Comparison of ENCODE assay signal across 11 cellular contexts in genomic region chr17:59369026-59369724, GRCh38. TPM values are rescaled to one million over a fixed set of nuclear protein-coding genes. Genes with fewer than 3 reads are reported as not detected.
DNase-seq lines count a peak whose midpoint lies in the region; ATAC-seq and TF ChIP-seq lines count a peak whose summit lies in the region.
"Had no signal": no experiment of that assay in that cellular context is flagged by ENCODE, and none has a peak within 500 bp of the region (broad histone marks: within the 10 kb centered on the region; RNA-seq: fewer than 3 reads in every experiment).

No MANE protein-coding gene starts in this region.

- H3K4me3 ChIP-seq in BLaER1 treated with 17β-estradiol and CSF1 and Interleukin-3, amounts not matched to agents 10 nM and 100 nM = no peak overlapping the region
- H3K4me3 ChIP-seq in psoas muscle (peak overlapping the region; percentile 6), BE2C (ENCODE audit: low read depth, low read length) (no peak overlapping the region)

- peak overlapping the region in 2 of 11 experiments; percentile 20 to 32; a peak in 1 of 22 replicates for H3K9ac ChIP-seq in BLaER1 treated with 17β-estradiol and CSF1 and Interleukin-3, amounts not matched to agents 10 nM and 100 nM

- no peaks in the 10 kb centered on the region for H3K27me3 Mint-ChIP-seq in activated T-helper 2 cell treated with anti-CD3 and anti-CD28 coated beads, Interferon-gamma antibody, Interleukin-2, Interleukin-4, amounts not matched to agents 10 μg/mL and 5 μg/mL and 100 μg/mL, durations not matched to agents 14 hours and 24 hours and 36 hours (ENCODE audit: low read depth)
- no peaks in the 10 kb centered on the region for H3K27me3 Mint-ChIP-seq in activated CD4-positive, alpha-beta memory T cell treated with anti-CD3 and anti-CD28 coated beads for 36 hours

- H3K4me3 Mint-ChIP-seq in activated T-helper 2 cell treated with anti-CD3 and anti-CD28 coated beads, Interferon-gamma antibody, Interleukin-2, Interleukin-4, amounts not matched to agents 10 μg/mL and 5 μg/mL and 100 μg/mL, durations not matched to agents 14 hours and 24 hours and 36 hours (ENCODE audit: low read depth) = no peak overlapping the region
- no peak overlapping the region for H3K4me3 Mint-ChIP-seq in activated CD4-positive, alpha-beta memory T cell treated with anti-CD3 and anti-CD28 coated beads for 36 hours

- no peak for TF ChIP-seq CTCF in psoas muscle (IDR thresholded peaks at IDR 0.05)
- no peak for TF ChIP-seq CTCF in BE2C (IDR thresholded peaks at IDR 0.05; ENCODE audit: low read depth, low read length)

- CTCF ChIA-PET in activated CD4-positive, alpha-beta memory T cell treated with anti-CD3 and anti-CD28 coated beads for 36 hours (lab: Charles Lee) = interaction anchor here (1.4 kb wide), 1 partner anchor 39 kb away, joined by 6 read pairs; no protein-coding TSS in a partner anchor

- H3K4me2 ChIP-seq in BLaER1 treated with 17β-estradiol and CSF1 and Interleukin-3, amounts not matched to agents 10 nM and 100 nM = peak overlapping the region in 6 of 11 experiments; percentile 2 to 97 (median 90); a peak in 8 of 22 replicates

- intact Hi-C loops in left ventricle myocardium superior (cut with micrococcal nuclease) = loop anchor here (5.0 kb wide), 1 partner anchor 37 kb away; the partner anchor contains the start of gene YPEL2
- intact Hi-C loops in psoas muscle (cut with DNase I) = loop anchor here in 1 of 2 donors (5.0 kb wide), 1 partner anchor 37 kb away; the partner anchor contains the start of gene YPEL2
- intact Hi-C loops in activated T-helper 2 cell treated with anti-CD3 and anti-CD28 coated beads, Interferon-gamma antibody, Interleukin-2, Interleukin-4, amounts not matched to agents 10 μg/mL and 5 μg/mL and 100 μg/mL, durations not matched to agents 14 hours and 24 hours and 36 hours (cut with micrococcal nuclease) = loop anchor here (10.0 kb wide), 2 partner anchors 456 to 954 kb away; partner anchors contain the start of gene RNF43
- intact Hi-C loops in activated CD4-positive, alpha-beta memory T cell treated with anti-CD3 and anti-CD28 coated beads for 36 hours (cut with micrococcal nuclease) = loop anchor here (10.0 kb wide), 1 partner anchor 476 kb away; no protein-coding TSS in a partner anchor

- POLR2A ChIA-PET in activated CD4-positive, alpha-beta memory T cell treated with anti-CD3 and anti-CD28 coated beads for 36 hours (lab: Charles Lee) = interaction anchor here (1.2 to 1.4 kb wide), 2 partner anchors 56 to 58 kb away, joined by 3 to 5 read pairs; no protein-coding TSS in a partner anchor

- H3K27me3 ChIP-seq in BLaER1 treated with 17β-estradiol and CSF1 and Interleukin-3, amounts not matched to agents 10 nM and 100 nM = no peaks in the 10 kb centered on the region
- H3K27me3 ChIP-seq in psoas muscle (ENCODE audit: insufficient read depth in 3 of 3, low read length in 2 of 3) (no peaks in the 10 kb centered on the region), BE2C (no peaks in the 10 kb centered on the region)

- H3K9me3 Mint-ChIP-seq in activated T-helper 2 cell treated with anti-CD3 and anti-CD28 coated beads, Interferon-gamma antibody, Interleukin-2, Interleukin-4, amounts not matched to agents 10 μg/mL and 5 μg/mL and 100 μg/mL, durations not matched to agents 14 hours and 24 hours and 36 hours = no peaks in the 10 kb centered on the region
- H3K9me3 Mint-ChIP-seq in activated CD4-positive, alpha-beta memory T cell treated with anti-CD3 and anti-CD28 coated beads for 36 hours = no peaks in the 10 kb centered on the region

- WGBS in psoas muscle, 3 donors = 35 to 42% (median 41%) methylated on average over 8 of the region's 8 CpGs

- peaks cover 61% of the 10 kb centered on the region for H3K4me1 Mint-ChIP-seq in activated T-helper 2 cell treated with anti-CD3 and anti-CD28 coated beads, Interferon-gamma antibody, Interleukin-2, Interleukin-4, amounts not matched to agents 10 μg/mL and 5 μg/mL and 100 μg/mL, durations not matched to agents 14 hours and 24 hours and 36 hours (ENCODE audit: low read depth)
- peaks cover 71% of the 10 kb centered on the region for H3K4me1 Mint-ChIP-seq in activated CD4-positive, alpha-beta memory T cell treated with anti-CD3 and anti-CD28 coated beads for 36 hours (ENCODE audit: low read depth)

- peaks cover 0 to 16% (median 3%) of the 10 kb centered on the region in 11 experiments; a peak in 3 of 22 replicates for H3K36me3 ChIP-seq in BLaER1 treated with 17β-estradiol and CSF1 and Interleukin-3, amounts not matched to agents 10 nM and 100 nM
- H3K36me3 ChIP-seq in psoas muscle (ENCODE audit: insufficient read depth in 1 of 2, low read depth in 1 of 2) = no peaks in the 10 kb centered on the region
- no peaks in the 10 kb centered on the region for H3K36me3 ChIP-seq in BE2C

- no peak overlapping the region for H3K27ac Mint-ChIP-seq in activated T-helper 2 cell treated with anti-CD3 and anti-CD28 coated beads, Interferon-gamma antibody, Interleukin-2, Interleukin-4, amounts not matched to agents 10 μg/mL and 5 μg/mL and 100 μg/mL, durations not matched to agents 14 hours and 24 hours and 36 hours
- no peak overlapping the region for H3K27ac Mint-ChIP-seq in activated CD4-positive, alpha-beta memory T cell treated with anti-CD3 and anti-CD28 coated beads for 36 hours

- H3K4me1 ChIP-seq in BLaER1 treated with 17β-estradiol and CSF1 and Interleukin-3, amounts not matched to agents 10 nM and 100 nM = peaks cover 69 to 100% (median 78%) of the 10 kb centered on the region in 10 experiments
- H3K4me1 ChIP-seq in psoas muscle (peaks cover 99% of the 10 kb centered on the region), BE2C (peaks cover 47% of the 10 kb centered on the region)

- peaks cover 0 to 30% (median 17%) of the 10 kb centered on the region in 11 experiments; a peak in 13 of 22 replicates for H4K20me1 ChIP-seq in BLaER1 treated with 17β-estradiol and CSF1 and Interleukin-3, amounts not matched to agents 10 nM and 100 nM

- no peaks in the 10 kb centered on the region for H3K9me3 ChIP-seq in BLaER1 treated with 17β-estradiol and CSF1 and Interleukin-3, amounts not matched to agents 10 nM and 100 nM (replicated peaks in 1 of 11)
- H3K9me3 ChIP-seq in psoas muscle (no peaks in the 10 kb centered on the region), BE2C (no peaks in the 10 kb centered on the region)

- H3K36me3 Mint-ChIP-seq in activated T-helper 2 cell treated with anti-CD3 and anti-CD28 coated beads, Interferon-gamma antibody, Interleukin-2, Interleukin-4, amounts not matched to agents 10 μg/mL and 5 μg/mL and 100 μg/mL, durations not matched to agents 14 hours and 24 hours and 36 hours (ENCODE audit: low read depth) = peaks cover 3% of the 10 kb centered on the region
- H3K36me3 Mint-ChIP-seq in activated CD4-positive, alpha-beta memory T cell treated with anti-CD3 and anti-CD28 coated beads for 36 hours = no peaks in the 10 kb centered on the region

- ATAC-seq in left ventricle myocardium superior (peak; percentile 1), psoas muscle (no peak)

- DNase-seq in amniotic epithelial cell (ENCODE audit: low read depth) (peak; percentile 72), left ventricle myocardium superior (no peak), psoas muscle (no peak), BE2C (no peak)
- DNase-seq in activated T-helper 2 cell treated with anti-CD3 and anti-CD28 coated beads, Interferon-gamma antibody, Interleukin-2, Interleukin-4, amounts not matched to agents 10 μg/mL and 5 μg/mL and 100 μg/mL, durations not matched to agents 14 hours and 24 hours and 36 hours (ENCODE audit: low spot score) = no peak
- DNase-seq in activated CD4-positive, alpha-beta memory T cell treated with anti-CD3 and anti-CD28 coated beads for 36 hours = no peak
- no peak for DNase-seq in activated CD4-positive, alpha-beta T cell treated with anti-CD3 and anti-CD28 coated beads for 48 hours
- DNase-seq: activated CD4-positive, alpha-beta T cell treated with anti-CD3 and anti-CD28 coated beads for 4 hours; GDM1; NCI-H446 treated with DMSO at 0.1 percent for 48 hours had no signal

- peak overlapping the region in 3 of 11 experiments; percentile 93 to 95 (median 93); a peak in 2 of 22 replicates for H3K27ac ChIP-seq in BLaER1 treated with 17β-estradiol and CSF1 and Interleukin-3, amounts not matched to agents 10 nM and 100 nM
- peak overlapping the region; percentile 92 for H3K27ac ChIP-seq in psoas muscle

RNA-seq across cellular contexts. Expression of gene YPEL2, which starts 37.7 kb away (rescaled TPM):
- 38.9 TPM for total RNA-seq in left ventricle myocardium superior
- 10 to 100 TPM; 19.9 to 47.8 (median 22.3) TPM for total RNA-seq in psoas muscle
- 10 to 100 TPM in 1 of 3 donors, 1 to 10 TPM in 2; 1.9 to 10.6 (median 6.9) TPM for polyA plus RNA-seq in psoas muscle
- polyA plus RNA-seq in BE2C (2012; ENCODE audit: insufficient read depth, insufficient read length, low read depth) = 1.3 TPM
- total RNA-seq in activated T-helper 2 cell treated with anti-CD3 and anti-CD28 coated beads, Interferon-gamma antibody, Interleukin-2, Interleukin-4, amounts not matched to agents 10 μg/mL and 5 μg/mL and 100 μg/mL, durations not matched to agents 14 hours and 24 hours and 36 hours = 5.0 and 5.3 TPM in 2 replicates
- 1 to 10 TPM; 7.6 to 9.4 TPM for total RNA-seq in activated CD4-positive, alpha-beta memory T cell treated with anti-CD3 and anti-CD28 coated beads for 36 hours
